Comparison of ENCODE assay signal across 15 cellular contexts in the genomic region with DNA sequence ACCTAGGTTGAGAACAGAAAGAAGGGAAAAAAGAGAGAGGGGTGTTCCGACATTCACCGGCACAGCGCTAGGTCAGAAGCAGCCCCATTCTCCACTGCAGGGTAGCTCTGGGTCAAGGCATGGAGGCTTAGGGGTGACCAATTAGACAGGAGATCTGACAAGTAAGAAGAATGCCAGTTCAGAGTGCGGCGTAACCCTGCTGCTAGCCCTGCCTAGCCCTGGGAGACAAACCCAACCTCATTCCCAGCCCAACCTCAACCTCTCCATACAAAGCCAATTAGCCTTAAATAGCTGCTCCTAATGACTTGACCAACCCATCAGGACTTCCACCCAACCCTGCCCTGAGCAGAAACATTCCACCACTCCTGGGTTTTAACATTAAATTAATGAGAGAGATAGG. TPM values are rescaled to one million over a fixed set of nuclear protein-coding genes. Genes with fewer than 3 reads are reported as not detected.
A peak's percentile ranks its signal among the peaks of the same experiment; 100 is the strongest.
DNase-seq lines count a peak whose midpoint lies in the region; ATAC-seq and TF ChIP-seq lines count a peak whose summit lies in the region.
"Had no signal": no experiment of that assay in that cellular context is flagged by ENCODE, and none has a peak within 500 bp of the region (broad histone marks: within the 10 kb centered on the region; RNA-seq: fewer than 3 reads in every experiment).

No MANE protein-coding gene starts in this region.

- intact Hi-C loops in esophagus muscularis mucosa (cut with DNase I) (no loop called here), thyroid gland (cut with DNase I) (loop anchor here (5.0 kb wide), 1 partner anchor 37 kb away; no protein-coding TSS in a partner anchor)
- intact Hi-C loops in CD4-positive, alpha-beta memory T cell (cut with micrococcal nuclease), result no loop called here
- intact Hi-C loops in naive thymus-derived CD4-positive, alpha-beta T cell (cut with micrococcal nuclease), result no loop called here

- ATAC-seq in naive thymus-derived CD4-positive, alpha-beta T cell, result no peak
- ATAC-seq: mucosa of descending colon had no signal

- H3K9me3 Mint-ChIP-seq in neural progenitor cell, result no peaks in the 10 kb centered on the region
- no peaks in the 10 kb centered on the region for H3K9me3 Mint-ChIP-seq in CD4-positive, alpha-beta memory T cell
- H3K9me3 Mint-ChIP-seq in naive thymus-derived CD4-positive, alpha-beta T cell, result no peaks in the 10 kb centered on the region

- H3K9ac ChIP-seq in neural progenitor cell, result no peak overlapping the region

- no peak for TF ChIP-seq CTCF in esophagus muscularis mucosa (IDR thresholded peaks at IDR 0.05)
- no peak for TF ChIP-seq CTCF in neural progenitor cell (IDR thresholded peaks at IDR 0.05)
- no peak for TF ChIP-seq CTCF in thyroid gland (IDR thresholded peaks at IDR 0.05)

- peaks cover 29% of the 10 kb centered on the region for H3F3A ChIP-seq in neural progenitor cell (ENCODE audit: low read depth)

- no peaks in the 10 kb centered on the region for H4K20me1 ChIP-seq in neural progenitor cell (ENCODE audit: low read depth)

- POLR2A ChIA-PET in CD4-positive, alpha-beta memory T cell (lab: Charles Lee; ENCODE audit: partially characterized antibody), result no interaction called here
- POLR2A ChIA-PET in naive thymus-derived CD4-positive, alpha-beta T cell (lab: Charles Lee), result interaction anchor here (0.6 kb wide), 1 partner anchor 202 kb away, joined by 3 read pairs; no protein-coding TSS in a partner anchor

- no peak for TF ChIP-seq EP300 in esophagus muscularis mucosa (IDR thresholded peaks at IDR 0.05)

- TF ChIP-seq POLR2A in esophagus muscularis mucosa (IDR thresholded peaks at IDR 0.05; ENCODE audit: low read depth) (no peak), thyroid gland (IDR thresholded peaks at IDR 0.05) (no peak)

- no peaks in the 10 kb centered on the region for H3K79me2 ChIP-seq in neural progenitor cell (ENCODE audit: low read depth)
- H3K79me2 ChIP-seq: hepatocyte had no signal

- no peaks in the 10 kb centered on the region for H3K27me3 ChIP-seq in esophagus muscularis mucosa
- H3K27me3 ChIP-seq in neural progenitor cell, result no peaks in the 10 kb centered on the region
- H3K27me3 ChIP-seq in thyroid gland, result no peaks in the 10 kb centered on the region
- peaks cover 9% of the 10 kb centered on the region for H3K27me3 ChIP-seq in CD4-positive, alpha-beta memory T cell (ENCODE audit: insufficient read depth, low read length)
- no peaks in the 10 kb centered on the region for H3K27me3 ChIP-seq in naive thymus-derived CD4-positive, alpha-beta T cell (ENCODE audit: control insufficient read depth in 2 of 2, insufficient read depth in 2 of 2, low read length in 2 of 2)
- H3K27me3 ChIP-seq: hepatocyte, MG63 had no signal

- no peak overlapping the region for H2AFZ ChIP-seq in neural progenitor cell (replicated peaks)
- H2AFZ ChIP-seq: hepatocyte had no signal

- H3K4me3 ChIP-seq in esophagus muscularis mucosa (peak overlapping the region; percentile 51 to 69 (median 65)), neural progenitor cell (no peak overlapping the region), thyroid gland (replicated peaks in 1 of 3) (peak overlapping the region in 1 of 3 donors; percentile 13)
- no peak overlapping the region for H3K4me3 ChIP-seq in CD4-positive, alpha-beta memory T cell (ENCODE audit: low read length in 2 of 2)
- no peak overlapping the region for H3K4me3 ChIP-seq in naive thymus-derived CD4-positive, alpha-beta T cell (ENCODE audit: low read length)
- H3K4me3 ChIP-seq: hepatocyte, MG63, mucosa of descending colon had no signal

- H3K4me2 ChIP-seq in neural progenitor cell, result peak overlapping the region; percentile 40
- H3K4me2 ChIP-seq: hepatocyte had no signal

- H3K9me3 ChIP-seq in esophagus muscularis mucosa (no peaks in the 10 kb centered on the region), neural progenitor cell (ENCODE audit: low read depth) (no peaks in the 10 kb centered on the region), thyroid gland (no peaks in the 10 kb centered on the region)
- no peaks in the 10 kb centered on the region for H3K9me3 ChIP-seq in CD4-positive, alpha-beta memory T cell (ENCODE audit: control insufficient read depth in 1 of 2, low read length in 2 of 2)
- no peaks in the 10 kb centered on the region for H3K9me3 ChIP-seq in naive thymus-derived CD4-positive, alpha-beta T cell (ENCODE audit: control insufficient read depth in 2 of 3, low read length in 3 of 3)
- H3K9me3 ChIP-seq: MG63, mucosa of descending colon had no signal

- peak; percentile 25 for DNase-seq in NCI-H82 treated with DMSO at 0.1 percent for 48 hours (lab: John Stamatoyannopoulos, UW; ENCODE audit: unreplicated experiment)
- no peak for DNase-seq in esophagus muscularis mucosa (ENCODE audit: extremely low spot score)
- DNase-seq in neural progenitor cell (ENCODE audit: low spot score), result peak; percentile 57
- no peak for DNase-seq in thyroid gland
- DNase-seq in CD4-positive, alpha-beta memory T cell, result no peak
- no peak for DNase-seq in naive thymus-derived CD4-positive, alpha-beta T cell
- no peak for DNase-seq in T-helper 2 cell
- DNase-seq: activated CD4-positive, alpha-beta T cell treated with anti-CD3 and anti-CD28 coated beads, Interleukin-2, amount 50 U/mL, for 4 hours; activated naive CD4-positive, alpha-beta T cell treated with anti-CD3 and anti-CD28 coated beads, Interleukin-2, amount 50 U/mL, for 16 hours; activated T-cell treated with anti-CD3 and anti-CD28 coated beads, Interleukin-2, amount 50 U/mL, for 1 hour; mucosa of descending colon; RPMI8226 had no signal

- H3K27me3 Mint-ChIP-seq in neural progenitor cell (ENCODE audit: insufficient read depth, low read depth), result peaks cover 6% of the 10 kb centered on the region
- peaks cover 8 to 17% of the 10 kb centered on the region in 2 donors for H3K27me3 Mint-ChIP-seq in CD4-positive, alpha-beta memory T cell
- H3K27me3 Mint-ChIP-seq in naive thymus-derived CD4-positive, alpha-beta T cell, result peaks cover 0 to 23% (median 8%) of the 10 kb centered on the region in 5 donors

- CTCF ChIA-PET in CD4-positive, alpha-beta memory T cell (lab: Charles Lee; ENCODE audit: partially characterized antibody), result interaction anchor here (0.8 to 17.7 kb wide), 5 partner anchors 8 to 212 kb away, joined by 3 to 424 read pairs (median 4); no protein-coding TSS in a partner anchor
- CTCF ChIA-PET in naive thymus-derived CD4-positive, alpha-beta T cell (lab: Charles Lee), result no interaction called here

- H3K27ac ChIP-seq in esophagus muscularis mucosa (replicated peaks in 1 of 4) (peak overlapping the region; percentile 88 to 94 (median 92)), neural progenitor cell (peak overlapping the region; percentile 16), thyroid gland (peak overlapping the region in 2 of 3 donors; percentile 63 to 67)
- H3K27ac ChIP-seq in CD4-positive, alpha-beta memory T cell (ENCODE audit: low read depth, low read length), result no peak overlapping the region
- H3K27ac ChIP-seq in naive thymus-derived CD4-positive, alpha-beta T cell (ENCODE audit: low read depth, low read length), result no peak overlapping the region
- H3K27ac ChIP-seq: hepatocyte had no signal

- peaks cover 24 to 84% (median 83%) of the 10 kb centered on the region in 4 donors for H3K4me1 ChIP-seq in esophagus muscularis mucosa
- H3K4me1 ChIP-seq in neural progenitor cell, result peaks cover 37% of the 10 kb centered on the region
- peaks cover 6 to 27% of the 10 kb centered on the region in 2 donors for H3K4me1 ChIP-seq in thyroid gland
- peaks cover 7% of the 10 kb centered on the region for H3K4me1 ChIP-seq in CD4-positive, alpha-beta memory T cell (ENCODE audit: insufficient read depth, low read length)
- H3K4me1 ChIP-seq in naive thymus-derived CD4-positive, alpha-beta T cell (ENCODE audit: control insufficient read depth in 2 of 2, insufficient read depth in 2 of 2, low read length in 2 of 2), result peaks cover 0 to 8% of the 10 kb centered on the region in 2 donors

- H3K36me3 ChIP-seq in esophagus muscularis mucosa (peaks cover 0 to 13% (median 12%) of the 10 kb centered on the region in 4 donors), neural progenitor cell (no peaks in the 10 kb centered on the region), thyroid gland (peaks cover 0 to 4% of the 10 kb centered on the region in 2 donors)
- H3K36me3 ChIP-seq in CD4-positive, alpha-beta memory T cell (ENCODE audit: insufficient read depth, low read length), result no peaks in the 10 kb centered on the region
- no peaks in the 10 kb centered on the region for H3K36me3 ChIP-seq in naive thymus-derived CD4-positive, alpha-beta T cell (ENCODE audit: control insufficient read depth in 2 of 3, insufficient read depth in 3 of 3, low read length in 3 of 3)
- H3K36me3 ChIP-seq: MG63 had no signal

- no peaks in the 10 kb centered on the region for H3K36me3 Mint-ChIP-seq in neural progenitor cell
- no peaks in the 10 kb centered on the region for H3K36me3 Mint-ChIP-seq in CD4-positive, alpha-beta memory T cell
- no peaks in the 10 kb centered on the region for H3K36me3 Mint-ChIP-seq in naive thymus-derived CD4-positive, alpha-beta T cell

- no peak overlapping the region for H3K4me3 Mint-ChIP-seq in neural progenitor cell
- no peak overlapping the region for H3K4me3 Mint-ChIP-seq in CD4-positive, alpha-beta memory T cell
- H3K4me3 Mint-ChIP-seq in naive thymus-derived CD4-positive, alpha-beta T cell, result no peak overlapping the region

- 72% methylated on average over 5 of the region's 5 CpGs for WGBS in esophagus muscularis mucosa
- 95 to 96% methylated on average over 5 of the region's 5 CpGs for WGBS in thyroid gland, 2 donors

- H3K27ac Mint-ChIP-seq in neural progenitor cell, result peak overlapping the region; percentile 12
- H3K27ac Mint-ChIP-seq in CD4-positive, alpha-beta memory T cell, result no peak overlapping the region
- no peak overlapping the region for H3K27ac Mint-ChIP-seq in naive thymus-derived CD4-positive, alpha-beta T cell

- peaks cover 42% of the 10 kb centered on the region for H3K4me1 Mint-ChIP-seq in neural progenitor cell
- H3K4me1 Mint-ChIP-seq in CD4-positive, alpha-beta memory T cell, result peaks cover 1 to 9% (median 6%) of the 10 kb centered on the region in 4 donors
- peaks cover 0 to 12% (median 8%) of the 10 kb centered on the region in 7 donors for H3K4me1 Mint-ChIP-seq in naive thymus-derived CD4-positive, alpha-beta T cell

RNA-seq across cellular contexts. Expression of gene PRELP, which starts 3.4 kb away (rescaled TPM):
- total RNA-seq in esophagus muscularis mucosa (100 to 1,000 TPM; 100 to 186 (median 165) TPM), neural progenitor cell (ENCODE audit: low replicate concordance) (0.26 and 0.34 TPM in 2 replicates), thyroid gland (10 to 100 TPM; 17.5 to 86.1 (median 35.4) TPM)
- total RNA-seq in CD4-positive, alpha-beta memory T cell, result not detected
- polyA plus RNA-seq in CD4-positive, alpha-beta memory T cell, result not detected
- not detected for total RNA-seq in naive thymus-derived CD4-positive, alpha-beta T cell
- polyA plus RNA-seq in naive thymus-derived CD4-positive, alpha-beta T cell, result not detected

RNA-seq across cellular contexts. Expression of gene OPTC, which starts 15.0 kb away (rescaled TPM):
- total RNA-seq in esophagus muscularis mucosa (not detected), neural progenitor cell (ENCODE audit: low replicate concordance) (0.50 TPM in 1 of 2 replicates, not detected in the other), thyroid gland (not detected)
- total RNA-seq in CD4-positive, alpha-beta memory T cell, result not detected
- not detected for polyA plus RNA-seq in CD4-positive, alpha-beta memory T cell
- total RNA-seq in naive thymus-derived CD4-positive, alpha-beta T cell, result not detected
- polyA plus RNA-seq in naive thymus-derived CD4-positive, alpha-beta T cell, result not detected
- total RNA-seq: hepatocyte, mucosa of descending colon had no signal
- polyA plus RNA-seq: keratinocyte had no signal

Comparison
In these comparisons a context has a peak if more than half of its experiments do, and no peak if none do; other contexts are left out.
1. DNase-seq: peak in NCI-H82 treated with DMSO at 0.1 percent for 48 hours (single experiment) and neural progenitor cell (single experiment); none in esophagus muscularis mucosa (single experiment), thyroid gland (0 of 2), CD4-positive, alpha-beta memory T cell (0 of 5), naive thymus-derived CD4-positive, alpha-beta T cell (0 of 9) and T-helper 2 cell (0 of 5).
2. H3K27ac ChIP-seq: peak in esophagus muscularis mucosa (4 of 4), neural progenitor cell (single experiment) and thyroid gland (2 of 3); none in CD4-positive, alpha-beta memory T cell (single experiment) and naive thymus-derived CD4-positive, alpha-beta T cell (single experiment).
3. H3K4me3 ChIP-seq: peak in esophagus muscularis mucosa (4 of 4); none in neural progenitor cell (single experiment), CD4-positive, alpha-beta memory T cell (0 of 2) and naive thymus-derived CD4-positive, alpha-beta T cell (single experiment).
4. RNA of gene PRELP, which starts 3.4 kb away (total RNA-seq): 100 to 186 TPM in esophagus muscularis mucosa and 17.5 to 86.1 TPM in thyroid gland; 0.26 to 0.34 TPM in neural progenitor cell, not detected in CD4-positive, alpha-beta memory T cell and not detected in naive thymus-derived CD4-positive, alpha-beta T cell; every median in the first group is over 10 times any median in the second.